In genomic region chr11:104956528-104956927, GRCh38 we compare ENCODE assay signal across 16 cellular contexts. TPM values are rescaled to one million over a fixed set of nuclear protein-coding genes. Genes with fewer than 3 reads are reported as not detected.
DNase-seq lines count a peak whose midpoint lies in the region; ATAC-seq and TF ChIP-seq lines count a peak whose summit lies in the region.
"Had no signal": no experiment of that assay in that cellular context is flagged by ENCODE, and none has a peak within 500 bp of the region (broad histone marks: within the 10 kb centered on the region; RNA-seq: fewer than 3 reads in every experiment).

No MANE protein-coding gene starts in this region.

- H3K4me3 Mint-ChIP-seq in GM23338: no peak overlapping the region
- H3K4me3 Mint-ChIP-seq in glutamatergic neuron (ENCODE audit: unreplicated experiment): no peak overlapping the region
- H3K4me3 Mint-ChIP-seq in endothelial cell (ENCODE audit: unreplicated experiment): no peak overlapping the region
- H3K4me3 Mint-ChIP-seq: activated T-helper 1 cell treated with anti-CD3 and anti-CD28 coated beads, Interleukin-12 subunit alpha, Interleukin-12 subunit beta, Interleukin-2, Interleukin-4 antibody, amounts not matched to agents 30 ng/mL and 10 ng/mL and 1 ng/mL, durations not matched to agents 14 hours and 24 hours and 36 hours had no signal

- CTCF ChIA-PET in PC-3 (lab: Charles Lee): no interaction called here

- POLR2A ChIA-PET in PC-3 (lab: Charles Lee; ENCODE audit: unreplicated experiment): no interaction called here

- ATAC-seq in GM23338: no peak
- no peak for ATAC-seq in PC-3
- ATAC-seq in foreskin keratinocyte: peak; percentile 87

- DNase-seq in GM23338 (ENCODE audit: low spot score) (peak; percentile 9), PC-3 (peak; percentile 61), foreskin keratinocyte (peak; percentile 43 to 73), glutamatergic neuron (no peak), SK-N-DZ (ENCODE audit: low spot score) (no peak), endothelial cell (ENCODE audit: low spot score) (no peak)
- DNase-seq: activated CD4-positive, alpha-beta T cell treated with anti-CD3 and anti-CD28 coated beads, Interleukin-2, amount 50 U/mL, for 48 hours; caudate nucleus; hypothalamus; NCI-H146; posterior cingulate gyrus had no signal

- H4K20me1 ChIP-seq in GM23338 (replicated peaks; ENCODE audit: insufficient read depth) (no peaks in the 10 kb centered on the region), PC-3 (ENCODE audit: low read length) (no peaks in the 10 kb centered on the region)

- H3F3A ChIP-seq in GM23338 (replicated peaks; ENCODE audit: low read depth): no peaks in the 10 kb centered on the region
- no peaks in the 10 kb centered on the region for H3F3A ChIP-seq in PC-3 (ENCODE audit: low read length, unreplicated experiment)

- no peak overlapping the region for H3K27ac ChIP-seq in GM23338 (ENCODE audit: low read depth)
- H3K27ac ChIP-seq in PC-3 (ENCODE audit: low read length): no peak overlapping the region
- H3K27ac ChIP-seq in foreskin keratinocyte: no peak overlapping the region
- peak overlapping the region; percentile 72 for H3K27ac ChIP-seq in neutrophil

- H3K9ac ChIP-seq in PC-3 (ENCODE audit: low read length): no peak overlapping the region

- no peaks in the 10 kb centered on the region for H3K27me3 ChIP-seq in GM23338 (ENCODE audit: insufficient read depth)
- no peaks in the 10 kb centered on the region for H3K27me3 ChIP-seq in PC-3 (ENCODE audit: low read length)
- H3K27me3 ChIP-seq in foreskin keratinocyte: no peaks in the 10 kb centered on the region
- H3K27me3 ChIP-seq in neutrophil: no peaks in the 10 kb centered on the region

- H2AFZ ChIP-seq in GM23338 (no peak overlapping the region), PC-3 (ENCODE audit: low read length) (no peak overlapping the region)

- H3K36me3 Mint-ChIP-seq in GM23338 (ENCODE audit: low read depth) (no peaks in the 10 kb centered on the region), glutamatergic neuron (ENCODE audit: unreplicated experiment) (no peaks in the 10 kb centered on the region), endothelial cell (ENCODE audit: low read depth, unreplicated experiment) (no peaks in the 10 kb centered on the region)

- no peak overlapping the region for H3K4me2 ChIP-seq in GM23338
- no peak overlapping the region for H3K4me2 ChIP-seq in PC-3 (ENCODE audit: low read length)
- H3K4me2 ChIP-seq: smooth muscle cell had no signal

- H3K27ac Mint-ChIP-seq in GM23338 (no peak overlapping the region), glutamatergic neuron (ENCODE audit: unreplicated experiment) (no peak overlapping the region), endothelial cell (ENCODE audit: unreplicated experiment) (no peak overlapping the region)
- H3K27ac Mint-ChIP-seq: activated T-helper 1 cell treated with anti-CD3 and anti-CD28 coated beads, Interleukin-12 subunit alpha, Interleukin-12 subunit beta, Interleukin-2, Interleukin-4 antibody, amounts not matched to agents 30 ng/mL and 10 ng/mL and 1 ng/mL, durations not matched to agents 14 hours and 24 hours and 36 hours had no signal

- no peaks in the 10 kb centered on the region for H3K4me1 ChIP-seq in GM23338 (ENCODE audit: insufficient read depth)
- 0 out of 2 replicates have a peak, but pooled peaks cover 4% of the 10 kb centered on the region for H3K4me1 ChIP-seq in PC-3 (ENCODE audit: insufficient read depth, low read length)
- H3K4me1 ChIP-seq in foreskin keratinocyte: no peaks in the 10 kb centered on the region
- peaks cover 39 to 56% of the 10 kb centered on the region in 2 experiments for H3K4me1 ChIP-seq in neutrophil (ENCODE audit: control insufficient read depth in 1 of 2, insufficient read depth in 1 of 2, low read depth in 1 of 2, low read length in 1 of 2)

- no peak overlapping the region for H3K4me3 ChIP-seq in GM23338
- H3K4me3 ChIP-seq in PC-3 (ENCODE audit: low read length): no peak overlapping the region
- peak overlapping the region; percentile 36 to 37 for H3K4me3 ChIP-seq in neutrophil (ENCODE audit: low read depth in 1 of 2, low read length in 1 of 2)
- H3K4me3 ChIP-seq: smooth muscle cell had no signal

- H3K27me3 Mint-ChIP-seq in GM23338 (ENCODE audit: insufficient read depth, low read depth, poor library complexity) (no peaks in the 10 kb centered on the region), glutamatergic neuron (ENCODE audit: unreplicated experiment) (no peaks in the 10 kb centered on the region), endothelial cell (ENCODE audit: unreplicated experiment) (no peaks in the 10 kb centered on the region)

- no peak for TF ChIP-seq CTCF in GM23338 (conservative IDR thresholded peaks at IDR 0.05; ENCODE audit: low read depth in 2 of 2)
- no peak for TF ChIP-seq CTCF in PC-3 (conservative IDR thresholded peaks at IDR 0.05; ENCODE audit: low read depth, low read length)
- TF ChIP-seq CTCF in foreskin keratinocyte (conservative IDR thresholded peaks at IDR 0.05): no peak
- no peak for TF ChIP-seq CTCF in neutrophil (IDR thresholded peaks at IDR 0.05)
- no peak for TF ChIP-seq CTCF in glutamatergic neuron (IDR thresholded peaks at IDR 0.05; ENCODE audit: partially characterized antibody, unreplicated experiment)
- no peak for TF ChIP-seq CTCF in endothelial cell (IDR thresholded peaks at IDR 0.05; ENCODE audit: unreplicated experiment)

- H3K9me2 ChIP-seq in GM23338 (ENCODE audit: insufficient read depth) (peaks cover 11% of the 10 kb centered on the region; the same call in 1 of the 2 replicates), PC-3 (replicated peaks; ENCODE audit: low read length) (no peaks in the 10 kb centered on the region)

- H3K9me3 ChIP-seq in PC-3 (ENCODE audit: low read length) (no peaks in the 10 kb centered on the region), neutrophil (no peaks in the 10 kb centered on the region)

- intact Hi-C loops in PC-3 (cut with micrococcal nuclease): no loop called here

- no peaks in the 10 kb centered on the region for H3K9me3 Mint-ChIP-seq in GM23338
- H3K9me3 Mint-ChIP-seq in glutamatergic neuron (ENCODE audit: unreplicated experiment): no peaks in the 10 kb centered on the region
- H3K9me3 Mint-ChIP-seq in endothelial cell (ENCODE audit: unreplicated experiment): no peaks in the 10 kb centered on the region
- H3K9me3 Mint-ChIP-seq: activated T-helper 1 cell treated with anti-CD3 and anti-CD28 coated beads, Interleukin-12 subunit alpha, Interleukin-12 subunit beta, Interleukin-2, Interleukin-4 antibody, amounts not matched to agents 30 ng/mL and 10 ng/mL and 1 ng/mL, durations not matched to agents 14 hours and 24 hours and 36 hours had no signal

- H3K79me2 ChIP-seq in GM23338 (replicated peaks; ENCODE audit: insufficient read depth) (no peaks in the 10 kb centered on the region), PC-3 (ENCODE audit: low read length) (no peaks in the 10 kb centered on the region)

- BruUV-seq in PC-3 (replicated peaks; lab: Mats Ljungman, UMichigan): no TSS peak

- H3K4me1 Mint-ChIP-seq in GM23338 (no peaks in the 10 kb centered on the region), glutamatergic neuron (ENCODE audit: low read depth, unreplicated experiment) (no peaks in the 10 kb centered on the region), endothelial cell (ENCODE audit: unreplicated experiment) (no peaks in the 10 kb centered on the region)

- H3K36me3 ChIP-seq in GM23338 (ENCODE audit: insufficient read depth) (no peaks in the 10 kb centered on the region), PC-3 (ENCODE audit: low read depth, low read length) (no peaks in the 10 kb centered on the region), neutrophil (peaks cover 42% of the 10 kb centered on the region)

TF ChIP-seq in GM23338, 12 proteins besides CTCF, POLR2A, EP300 and RAD21 (continues in another document):
- no peak for TF ChIP-seq CREB1 (CRISPR knock-in tag; IDR thresholded peaks at IDR 0.05; ENCODE audit: low read depth)
- TF ChIP-seq STAT1 (IDR thresholded peaks at IDR 0.05; ENCODE audit: unreplicated experiment): no peak
- no peak for TF ChIP-seq EZH2phosphoT487 (IDR thresholded peaks at IDR 0.05; ENCODE audit: unreplicated experiment)
- no peak for TF ChIP-seq ZNF114 (CRISPR knock-in tag; IDR thresholded peaks at IDR 0.05)
- no peak for TF ChIP-seq NANOG (IDR thresholded peaks at IDR 0.05; ENCODE audit: borderline replicate concordance)
- no peak for TF ChIP-seq ZNF331 (CRISPR knock-in tag; IDR thresholded peaks at IDR 0.05; ENCODE audit: low read depth)

RNA-seq across cellular contexts. Expression of gene CASP4, which starts 11.8 kb away (rescaled TPM):
- 0.35 TPM in 1 of 2 replicates, not detected in the other for total RNA-seq in GM23338 (2014; rRNA removed; shearing (Covaris generic))
- not detected in 2 replicates for polyA plus RNA-seq in GM23338 (2016; fragmentation: Nextera tagmentation; extraction: Ambion mirVana)
- 38.5 and 40.9 TPM in 2 replicates for total RNA-seq in PC-3 (2014; rRNA removed)
- 76.0 and 96.1 TPM in 2 replicates for total RNA-seq in foreskin keratinocyte
- polyA plus RNA-seq in foreskin keratinocyte: 67.5 and 70.3 TPM in 2 replicates
- not detected for total RNA-seq in glutamatergic neuron (ENCODE audit: unreplicated experiment)
- polyA plus RNA-seq in SK-N-DZ (2014; cell fraction: cytosol; rRNA removed): not detected in 2 replicates
- 0.22 TPM in 1 of 2 replicates, not detected in the other for polyA plus RNA-seq in SK-N-DZ (2014; cell fraction: nucleus; rRNA removed)
- not detected for total RNA-seq in endothelial cell (ENCODE audit: unreplicated experiment)

RNA-seq across cellular contexts. Expression of gene CASP12, which starts 58.3 kb away (rescaled TPM):
- not detected in 2 replicates for total RNA-seq in GM23338 (2014; rRNA removed; shearing (Covaris generic))
- polyA plus RNA-seq in GM23338 (2016; fragmentation: Nextera tagmentation; extraction: Ambion mirVana) (not detected in 2 replicates), foreskin keratinocyte (not detected in 2 replicates)
- total RNA-seq in PC-3 (2014; rRNA removed) (not detected in 2 replicates), foreskin keratinocyte (not detected in 2 replicates), glutamatergic neuron (ENCODE audit: unreplicated experiment) (not detected), endothelial cell (ENCODE audit: unreplicated experiment) (0.95 TPM)
- polyA plus RNA-seq in SK-N-DZ (2014; cell fraction: cytosol; rRNA removed): not detected in 2 replicates
- not detected in 2 replicates for polyA plus RNA-seq in SK-N-DZ (2014; cell fraction: nucleus; rRNA removed)
- total RNA-seq: activated T-helper 1 cell treated with anti-CD3 and anti-CD28 coated beads, Interleukin-12 subunit alpha, Interleukin-12 subunit beta, Interleukin-2, Interleukin-4 antibody, amounts not matched to agents 30 ng/mL and 10 ng/mL and 1 ng/mL, durations not matched to agents 14 hours and 24 hours and 36 hours; LHCN-M2; smooth muscle cell had no signal
- polyA plus RNA-seq: BJ had no signal

Comparison
In these comparisons a context has a peak if more than half of its experiments do, and no peak if none do; other contexts are left out.
1. DNase-seq: peak in GM23338 (single experiment), PC-3 (single experiment) and foreskin keratinocyte (2 of 2); none in glutamatergic neuron (single experiment), SK-N-DZ (single experiment) and endothelial cell (single experiment).
2. H3K4me3 ChIP-seq: peak in neutrophil (2 of 2); none in GM23338 (single experiment) and PC-3 (single experiment).
3. RNA of gene CASP4, which starts 11.8 kb away (total RNA-seq): 76.0 to 96.1 TPM in foreskin keratinocyte and 38.5 to 40.9 TPM in PC-3; not detected in endothelial cell (single experiment), 0.35 TPM in GM23338 and not detected in glutamatergic neuron (single experiment); every median in the first group is over 10 times any median in the second.